10 cellular contexts compared by ENCODE assay signal in the genomic region with DNA sequence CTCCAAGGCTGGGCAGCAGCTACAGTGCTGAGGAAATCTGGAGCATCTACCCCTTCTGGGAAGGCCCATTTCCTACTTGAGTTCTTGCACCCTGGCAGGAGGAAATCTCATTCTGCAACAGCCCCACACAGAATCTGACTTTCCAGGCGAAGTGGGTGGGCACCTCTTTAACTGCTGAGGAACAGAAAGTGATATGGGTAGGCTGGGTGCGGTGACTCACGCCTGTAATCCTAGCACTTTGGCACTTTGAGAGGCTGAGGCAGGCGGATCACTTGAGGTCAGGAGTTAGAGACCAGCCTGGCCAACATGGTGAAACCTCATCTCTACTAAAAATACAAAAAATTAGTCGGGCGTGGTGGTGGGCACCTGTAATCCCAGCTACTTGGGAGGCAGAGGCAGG. TPM values are rescaled to one million over a fixed set of nuclear protein-coding genes. Genes with fewer than 3 reads are reported as not detected.
"Had no signal": no experiment of that assay in that cellular context is flagged by ENCODE, and none has a peak within 500 bp of the region (broad histone marks: within the 10 kb centered on the region; RNA-seq: fewer than 3 reads in every experiment).

No MANE protein-coding gene starts in this region.

RNA-seq across cellular contexts. Expression of a gene that starts 23.6 kb away (rescaled TPM):
- total RNA-seq: OCI-LY7, PC-3, PC-9, Peyer's patch, Right ventricle myocardium inferior, Right ventricle myocardium superior, RPMI7951, SJSA1, SK-MEL-5 had no signal
- polyA plus RNA-seq: SK-N-SH had no signal

RNA-seq across cellular contexts. Expression of a gene that starts 31.1 kb away (rescaled TPM):
- total RNA-seq: RPMI7951 had no signal
